In genomic region chr16:50266337-50267091, GRCh38 we compare ENCODE assay signal across 8 cellular contexts. TPM values are rescaled to one million over a fixed set of nuclear protein-coding genes. Genes with fewer than 3 reads are reported as not detected.
DNase-seq lines count a peak whose midpoint lies in the region; ATAC-seq and TF ChIP-seq lines count a peak whose summit lies in the region.

TSS of gene ADCY7 (plus strand) at chr16:50266551. CDS start at chr16:50288180, 21,629 bp downstream.

- H3K4me2 ChIP-seq in fibroblast of lung (ENCODE audit: extremely low read depth, insufficient read depth, low read length) (peak within 1 kb of the TSS; percentile 90), osteoblast (ENCODE audit: insufficient read depth, low read length) (peak within 1 kb of the TSS; percentile 91)

- peaks cover 2% of the 10 kb centered on the region for H3K79me2 ChIP-seq in fibroblast of lung (ENCODE audit: control insufficient read depth, insufficient read depth, low read length)
- H3K79me2 ChIP-seq in osteoblast (ENCODE audit: insufficient read depth, low read length), result peaks cover 56% of the 10 kb centered on the region

- peak within 1 kb of the TSS; percentile 63 for H2AFZ ChIP-seq in fibroblast of lung (ENCODE audit: low read length)
- peak within 1 kb of the TSS; percentile 81 for H2AFZ ChIP-seq in osteoblast (ENCODE audit: low read length)

- peak; percentile 77 for DNase-seq in NOMO-1 treated with dmso at 0.1 percent for 144 hours (lab: John Stamatoyannopoulos, UW; ENCODE audit: unreplicated experiment)
- DNase-seq in activated T-cell treated with anti-CD3 and anti-CD28 coated beads for 1 hour (ENCODE audit: low read depth), result peak; percentile 71
- peak; percentile 76 to 91 for DNase-seq in fibroblast of lung (ENCODE audit: low read depth in 2 of 2)
- peak; percentile 95 for DNase-seq in osteoblast (ENCODE audit: insufficient read length, low spot score, missing footprints)
- no peak for DNase-seq in NCI-H187 treated with DMSO at 0.1 percent for 48 hours (lab: John Stamatoyannopoulos, UW)

- 2% methylated on average over 25 of the region's 25 CpGs for WGBS in thymus

- H3K9me3 ChIP-seq in fibroblast of lung (ENCODE audit: control insufficient read depth, insufficient read depth, low read depth, low read length), result no peaks in the 10 kb centered on the region
- H3K9me3 ChIP-seq in osteoblast (ENCODE audit: low read depth, low read length), result no peaks in the 10 kb centered on the region
- H3K9me3 ChIP-seq in thymus (ENCODE audit: control insufficient read depth), result no peaks in the 10 kb centered on the region

- H3K36me3 ChIP-seq in fibroblast of lung (ENCODE audit: control insufficient read depth, insufficient read depth, low read length) (no peaks in the 10 kb centered on the region), osteoblast (ENCODE audit: insufficient read depth, low read length) (no peaks in the 10 kb centered on the region), thymus (ENCODE audit: control insufficient read depth, insufficient read depth) (peaks cover 9% of the 10 kb centered on the region)

- TF ChIP-seq CTCF in fibroblast of lung (conservative IDR thresholded peaks at IDR 0.05 in 1 of 2, IDR thresholded peaks at IDR 0.05 in 1 of 2; ENCODE audit: low read depth in 1 of 2, low read length in 2 of 2) (no peak), osteoblast (IDR thresholded peaks at IDR 0.05; ENCODE audit: extremely low read depth, low read depth, low read length) (no peak)

- ATAC-seq in GM18517 (IDR thresholded peaks at IDR 0.05; ENCODE audit: unreplicated experiment), result peak; percentile 79
- peak; percentile 87 for ATAC-seq in HG02885 (IDR thresholded peaks at IDR 0.05; ENCODE audit: poor library complexity, unreplicated experiment)

- no peaks in the 10 kb centered on the region for H4K20me1 ChIP-seq in fibroblast of lung (ENCODE audit: control insufficient read depth, extremely low read depth, insufficient read depth, low read length)
- H4K20me1 ChIP-seq in osteoblast (ENCODE audit: insufficient read depth, low read length), result peaks cover 14% of the 10 kb centered on the region

- H3K9ac ChIP-seq in fibroblast of lung (ENCODE audit: insufficient read depth, low read length), result peak within 1 kb of the TSS; percentile 60

- H3K27ac ChIP-seq in fibroblast of lung (ENCODE audit: insufficient read depth, low read length) (peak within 1 kb of the TSS; percentile 75), osteoblast (ENCODE audit: low read depth, low read length) (peak within 1 kb of the TSS; percentile 87), thymus (ENCODE audit: low read depth) (peak within 1 kb of the TSS; percentile 88)

- H3K27me3 ChIP-seq in fibroblast of lung (ENCODE audit: control insufficient read depth, insufficient read depth, low read length), result no peaks in the 10 kb centered on the region
- no peaks in the 10 kb centered on the region for H3K27me3 ChIP-seq in osteoblast (ENCODE audit: insufficient read depth, low read length)
- H3K27me3 ChIP-seq in thymus (ENCODE audit: control insufficient read depth, insufficient read depth), result no peaks in the 10 kb centered on the region

- H3K4me1 ChIP-seq in fibroblast of lung (ENCODE audit: control insufficient read depth, extremely low read depth, insufficient read depth, low read length), result peaks cover 15% of the 10 kb centered on the region
- H3K4me1 ChIP-seq in osteoblast (ENCODE audit: insufficient read depth, low read length), result peaks cover 27% of the 10 kb centered on the region
- H3K4me1 ChIP-seq in thymus (ENCODE audit: control insufficient read depth, insufficient read depth, low read length), result peaks cover 21% of the 10 kb centered on the region

- peak within 1 kb of the TSS; percentile 17 to 55 (median 45) for H3K4me3 ChIP-seq in fibroblast of lung (replicated peaks in 1 of 4; ENCODE audit: control extremely low read depth in 1 of 4, insufficient read depth in 1 of 4, low read depth in 3 of 4, low read length in 4 of 4)
- peak within 1 kb of the TSS; percentile 75 for H3K4me3 ChIP-seq in osteoblast (ENCODE audit: insufficient read depth, low read length)
- H3K4me3 ChIP-seq in thymus (ENCODE audit: low read length), result peak within 1 kb of the TSS; percentile 52

RNA-seq across cellular contexts. Expression of gene ADCY7, which starts in this region (rescaled TPM):
- total RNA-seq in fibroblast of lung (34.0 and 34.7 TPM in 2 replicates), osteoblast (49.5 and 51.0 TPM in 2 replicates)
- polyA plus RNA-seq in fibroblast of lung (9.4 and 9.9 TPM in 2 replicates), thymus (23.1 TPM)
- 11.4 and 13.9 TPM in 2 replicates for polyA plus RNA-seq in fibroblast of lung (2012)
- polyA minus RNA-seq in fibroblast of lung (ENCODE audit: low replicate concordance), result 27.4 and 53.6 TPM in 2 replicates
